21 cellular contexts compared by ENCODE assay signal in genomic region chr6:100276311-100277057, GRCh38.
"Had no signal": no experiment of that assay in that cellular context is flagged by ENCODE, and none has a peak within 500 bp of the region (broad histone marks: within the 10 kb centered on the region; RNA-seq: fewer than 3 reads in every experiment).

No MANE protein-coding gene starts in this region.

- H3K4me1 ChIP-seq: right atrium auricular region, testis had no signal

- DNase-seq: dorsolateral prefrontal cortex; effector CD8-positive, alpha-beta T cell; immature natural killer cell; left colon; mucosa of descending colon; naive thymus-derived CD8-positive, alpha-beta T cell; posterior cingulate gyrus; sigmoid colon; stimulated activated CD4-positive, alpha-beta T cell treated with anti-CD3 and anti-CD28 coated beads, Interleukin-2, amount 100 ng/mL, for 24 hours; stimulated activated CD4-positive, alpha-beta T cell treated with anti-CD3 and anti-CD28 coated beads, Interleukin-4, amount 100 ng/mL, for 4 hours; stimulated activated naive B cell treated with anti-CD40 and anti-IgM and Interleukin-4, amounts not matched to agents 10 μg/mL and 1 μg/mL and 100 μg/mL, for 72 hours; stimulated activated naive CD8-positive, alpha-beta T cell treated with anti-CD3 and anti-CD28 coated beads, Interleukin-15, amount 100 ng/mL, for 72 hours; testis had no signal

- H3K27ac ChIP-seq: coronary artery, dorsolateral prefrontal cortex, epithelial cell of prostate, esophagus muscularis mucosa, gastroesophageal sphincter, right atrium auricular region, sigmoid colon, skin epidermis, testis, tibial nerve had no signal

- FAIRE-seq: keratinocyte had no signal

- ATAC-seq: gastroesophageal sphincter; left colon; mucosa of descending colon; naive thymus-derived CD8-positive, alpha-beta T cell; stimulated activated naive B cell treated with anti-CD40 and anti-IgM and Interleukin-4, amounts not matched to agents 10 μg/mL and 1 μg/mL and 100 μg/mL, for 72 hours; stimulated activated naive CD8-positive, alpha-beta T cell treated with anti-CD3 and anti-CD28 coated beads, Interleukin-15, amount 100 ng/mL, for 72 hours had no signal

- H3K4me3 ChIP-seq: coronary artery, dorsolateral prefrontal cortex, esophagus muscularis mucosa, gastroesophageal sphincter, mucosa of descending colon, right atrium auricular region, sigmoid colon, skin epidermis, testis, tibial nerve had no signal

- H3K9me3 ChIP-seq: esophagus muscularis mucosa, gastroesophageal sphincter, mucosa of descending colon, right atrium auricular region, sigmoid colon, testis, tibial nerve had no signal
